Comparison of ENCODE assay signal across 17 cellular contexts in genomic region chr10:15780353-15781135, GRCh38.
DNase-seq lines count a peak whose midpoint lies in the region; FAIRE-seq and TF ChIP-seq lines count a peak whose summit lies in the region.
"Had no signal": no experiment of that assay in that cellular context is flagged by ENCODE, and none has a peak within 500 bp of the region (broad histone marks: within the 10 kb centered on the region; RNA-seq: fewer than 3 reads in every experiment).

No MANE protein-coding gene starts in this region.

- TF ChIP-seq POLR2A in H54 (IDR thresholded peaks at IDR 0.05; ENCODE audit: low read depth, low read length) (no peak), sigmoid colon (IDR thresholded peaks at IDR 0.05) (no peak)

- peaks cover 0 to 26% (median 8%) of the 10 kb centered on the region in 4 donors for H3K4me1 ChIP-seq in sigmoid colon

- H3K36me3 ChIP-seq in brain microvascular endothelial cell (replicated peaks) (no peaks in the 10 kb centered on the region), sigmoid colon (peaks cover 0 to 27% (median 3%) of the 10 kb centered on the region in 4 donors)

- peak; percentile 33 for FAIRE-seq in H54 (lab: Jason Lieb, UNC)
- FAIRE-seq: D721Med had no signal

- intact Hi-C loops in sigmoid colon (cut with DNase I), result no loop called here

- H3K4me3 ChIP-seq in brain microvascular endothelial cell (ENCODE audit: low read depth, low read length) (no peak overlapping the region), foreskin fibroblast (ENCODE audit: low read depth in 1 of 2, low read length in 2 of 2) (no peak overlapping the region), sigmoid colon (no peak overlapping the region)
- H3K4me3 ChIP-seq: SK-N-MC had no signal

- H3K27ac ChIP-seq in brain microvascular endothelial cell (no peak overlapping the region), sigmoid colon (peak overlapping the region; percentile 41 to 66 (median 52))
- H3K27ac ChIP-seq: epithelial cell of prostate, SK-N-MC had no signal

- no peak for DNase-seq in H54 (ENCODE audit: insufficient read length, low spot score)
- DNase-seq in brain microvascular endothelial cell, result peak; percentile 9
- peak; percentile 8 to 30 for DNase-seq in foreskin fibroblast
- DNase-seq in sigmoid colon, result peak; percentile 68
- no peak for DNase-seq in activated effector memory CD4-positive, alpha-beta T cell treated with anti-CD3 and anti-CD28 coated beads, Interleukin-2, amount 50 U/mL, for 16 hours
- no peak for DNase-seq in NCI-H1417 treated with DMSO at 0.1 percent for 48 hours (lab: John Stamatoyannopoulos, UW)
- DNase-seq in NCI-H2081 (lab: John Stamatoyannopoulos, UW), result no peak
- DNase-seq in NCI-H510A (lab: John Stamatoyannopoulos, UW), result no peak
- DNase-seq: activated CD4-positive, alpha-beta T cell treated with anti-CD3 and anti-CD28 coated beads, Interleukin-2, amount 50 U/mL, for 4 hours; activated naive CD8-positive, alpha-beta T cell treated with anti-CD3 and anti-CD28 coated beads for 36 hours; activated T-cell treated with anti-CD3 and anti-CD28 coated beads, Interleukin-2, amount 50 U/mL, for 4 hours; AML-193; NCI-H1092 treated with DMSO at 0.1 percent for 48 hours; NCI-H345 had no signal

- TF ChIP-seq CTCF in brain microvascular endothelial cell (IDR thresholded peaks at IDR 0.05; ENCODE audit: low read depth, low read length, missing control alignments), result no peak
- TF ChIP-seq CTCF in foreskin fibroblast (IDR thresholded peaks at IDR 0.05; ENCODE audit: low read depth, low read length), result no peak
- no peak for TF ChIP-seq CTCF in sigmoid colon (IDR thresholded peaks at IDR 0.05)

- in situ Hi-C loops in brain microvascular endothelial cell (cut with HindIII; ENCODE audit: low pct_ligation_motif_present, low sequenced_read_pairs), result no loop called here

- no peak for TF ChIP-seq EP300 in sigmoid colon (IDR thresholded peaks at IDR 0.05)

- H3K27me3 ChIP-seq in brain microvascular endothelial cell (replicated peaks) (no peaks in the 10 kb centered on the region), sigmoid colon (no peaks in the 10 kb centered on the region)

- peaks cover 0 to 2% (median 0%) of the 10 kb centered on the region in 4 donors for H3K9me3 ChIP-seq in sigmoid colon

- 82 to 86% methylated on average over 6 of the region's 6 CpGs for WGBS in sigmoid colon, 2 donors

Comparison
In these comparisons a context has a peak if more than half of its experiments do, and no peak if none do; other contexts are left out.
1. DNase-seq: peak in brain microvascular endothelial cell (single experiment), foreskin fibroblast (2 of 2) and sigmoid colon (single experiment); none in H54 (single experiment), activated effector memory CD4-positive, alpha-beta T cell treated with anti-CD3 and anti-CD28 coated beads, Interleukin-2, amount 50 U/mL, for 16 hours (single experiment), NCI-H1417 treated with DMSO at 0.1 percent for 48 hours (single experiment), NCI-H2081 (0 of 2) and NCI-H510A (single experiment).